ENCODE assay signal across 8 cellular contexts in genomic region chr21:29164330-29164942, GRCh38. TPM values are rescaled to one million over a fixed set of nuclear protein-coding genes. Genes with fewer than 3 reads are reported as not detected.
A peak's percentile ranks its signal among the peaks of the same experiment; 100 is the strongest.
DNase-seq lines count a peak whose midpoint lies in the region; TF ChIP-seq lines count a peak whose summit lies in the region.

No MANE protein-coding gene starts in this region.

- H3K9me3 Mint-ChIP-seq in CD14-positive monocyte (peaks cover 0 to 1% (median 0%) of the 10 kb centered on the region in 7 donors), neural progenitor cell (no peaks in the 10 kb centered on the region)

- H3K27ac Mint-ChIP-seq in CD14-positive monocyte, result peak overlapping the region; percentile 94 to 100 (median 99)
- H3K27ac Mint-ChIP-seq in neural progenitor cell, result no peak overlapping the region

- H3K4me3 Mint-ChIP-seq in CD14-positive monocyte (no peak overlapping the region), neural progenitor cell (no peak overlapping the region)

- H4K20me1 ChIP-seq in PC-9 (ENCODE audit: insufficient read depth), result no peaks in the 10 kb centered on the region
- no peaks in the 10 kb centered on the region for H4K20me1 ChIP-seq in neural progenitor cell (ENCODE audit: low read depth)

- H3K27ac ChIP-seq in PC-9, result no peak overlapping the region
- H3K27ac ChIP-seq in neural progenitor cell, result no peak overlapping the region

- intact Hi-C loops in CD14-positive monocyte (cut with micrococcal nuclease) (loop anchor here (5.0 kb wide), 4 partner anchors 33 to 133 kb away; partner anchors contain the start of gene BACH1 (in 1 of the 2)), PC-9 (cut with micrococcal nuclease; ENCODE audit: unreplicated experiment) (loop anchor here (1.0 to 2.0 kb wide), 2 partner anchors 74 to 184 kb away; no protein-coding TSS in a partner anchor)

- H3K4me2 ChIP-seq in PC-9 (no peak overlapping the region), neural progenitor cell (no peak overlapping the region)

- POLR2A ChIA-PET in PC-9 (lab: Charles Lee; ENCODE audit: unreplicated experiment), result no interaction called here

- H3F3A ChIP-seq in PC-9 (ENCODE audit: insufficient read depth, low read depth) (peaks cover 16% of the 10 kb centered on the region), neural progenitor cell (ENCODE audit: low read depth) (peaks cover 5% of the 10 kb centered on the region)

- BruUV-seq in PC-9 (replicated peaks; lab: Mats Ljungman, UMichigan), result no TSS peak

- H3K9me3 ChIP-seq in PC-9 (ENCODE audit: insufficient read depth, low read depth) (no peaks in the 10 kb centered on the region), neural progenitor cell (ENCODE audit: low read depth) (no peaks in the 10 kb centered on the region)

- H3K4me3 ChIP-seq in HFF-Myc (replicated peaks; ENCODE audit: low read depth, low read length), result no peak overlapping the region
- H3K4me3 ChIP-seq in PC-9, result no peak overlapping the region
- H3K4me3 ChIP-seq in epithelial cell of proximal tubule (ENCODE audit: low read depth, low read length), result no peak overlapping the region
- no peak overlapping the region for H3K4me3 ChIP-seq in neural progenitor cell

- DNase-seq in CD14-positive monocyte (ENCODE audit: low spot score) (no peak), HFF-Myc (ENCODE audit: extremely low read depth, low read depth) (peak; percentile 67), PC-9 (peak in 1 of 2 experiments; percentile 60), epithelial cell of proximal tubule (ENCODE audit: low read depth) (peak; percentile 52), neural progenitor cell (ENCODE audit: low spot score) (peak; percentile 44), activated T-cell treated with anti-CD3 and anti-CD28 coated beads for 4 hours (no peak)
- DNase-seq in stimulated activated CD4-positive, alpha-beta T cell treated with anti-CD3 and anti-CD28 coated beads, Interleukin-2, amount 100 ng/mL, for 48 hours, result no peak
- no peak for DNase-seq in activated CD4-positive, CD25-positive, alpha-beta regulatory T cell treated with anti-CD3 and anti-CD28 coated beads, Interleukin-2, amount 50 U/mL, for 72 hours

- peaks cover 26% of the 10 kb centered on the region for H3K4me1 ChIP-seq in PC-9 (replicated peaks; ENCODE audit: insufficient read depth)
- H3K4me1 ChIP-seq in neural progenitor cell, result peaks cover 11% of the 10 kb centered on the region

- H3K4me1 Mint-ChIP-seq in CD14-positive monocyte (peaks cover 76% of the 10 kb centered on the region), neural progenitor cell (peaks cover 5% of the 10 kb centered on the region)

- H3K36me3 Mint-ChIP-seq in CD14-positive monocyte, result peaks cover 0 to 10% of the 10 kb centered on the region in 2 donors
- no peaks in the 10 kb centered on the region for H3K36me3 Mint-ChIP-seq in neural progenitor cell

- no peaks in the 10 kb centered on the region for H3K79me2 ChIP-seq in PC-9 (ENCODE audit: low read depth)
- no peaks in the 10 kb centered on the region for H3K79me2 ChIP-seq in neural progenitor cell (ENCODE audit: low read depth)

- H3K9ac ChIP-seq in neural progenitor cell, result no peak overlapping the region

- H2AFZ ChIP-seq in PC-9 (no peak overlapping the region), neural progenitor cell (replicated peaks) (no peak overlapping the region)

- H3K27me3 Mint-ChIP-seq in CD14-positive monocyte (ENCODE audit: low read depth in 3 of 3) (no peaks in the 10 kb centered on the region), neural progenitor cell (ENCODE audit: insufficient read depth, low read depth) (peaks cover 3% of the 10 kb centered on the region)

- peak; percentile 80 for TF ChIP-seq CTCF in CD14-positive monocyte (IDR thresholded peaks at IDR 0.05)
- peak; percentile 73 for TF ChIP-seq CTCF in HFF-Myc (IDR thresholded peaks at IDR 0.05; ENCODE audit: low read depth, low read length, missing control alignments)
- TF ChIP-seq CTCF in PC-9 (conservative IDR thresholded peaks at IDR 0.05), result peak; percentile 75
- TF ChIP-seq CTCF in epithelial cell of proximal tubule (conservative IDR thresholded peaks at IDR 0.05; ENCODE audit: low read depth, low read length), result peak; percentile 88
- TF ChIP-seq CTCF in neural progenitor cell (IDR thresholded peaks at IDR 0.05), result peak; percentile 54

- H3K27me3 ChIP-seq in PC-9 (ENCODE audit: insufficient read depth, low read depth) (no peaks in the 10 kb centered on the region), neural progenitor cell (no peaks in the 10 kb centered on the region)

- H3K36me3 ChIP-seq in PC-9 (ENCODE audit: low read depth) (no peaks in the 10 kb centered on the region), neural progenitor cell (no peaks in the 10 kb centered on the region)

- CTCF ChIA-PET in PC-9 (lab: Charles Lee), result interaction anchor here (0.7 kb wide), 2 partner anchors 22 to 74 kb away, joined by 3 read pairs; no protein-coding TSS in a partner anchor

- H3K9me2 ChIP-seq in PC-9 (ENCODE audit: insufficient read depth), result no peaks in the 10 kb centered on the region

RNA-seq across cellular contexts. Expression of gene MAP3K7CL, which starts 34.0 kb away (rescaled TPM):
- 10 to 100 TPM; 14.6 to 15.8 TPM for polyA plus RNA-seq in CD14-positive monocyte
- total RNA-seq in PC-9 (2021) (0.37 and 0.50 TPM in 2 replicates), epithelial cell of proximal tubule (0.92 and 4.6 TPM in 2 replicates), neural progenitor cell (ENCODE audit: low replicate concordance) (0.12 TPM in 1 of 2 replicates, not detected in the other)

Comparison
In these comparisons a context has a peak if more than half of its experiments do, and no peak if none do; other contexts are left out.
1. DNase-seq: peak in HFF-Myc (single experiment), epithelial cell of proximal tubule (single experiment) and neural progenitor cell (single experiment); none in CD14-positive monocyte (single experiment), activated T-cell treated with anti-CD3 and anti-CD28 coated beads for 4 hours (single experiment), stimulated activated CD4-positive, alpha-beta T cell treated with anti-CD3 and anti-CD28 coated beads, Interleukin-2, amount 100 ng/mL, for 48 hours (0 of 2) and activated CD4-positive, CD25-positive, alpha-beta regulatory T cell treated with anti-CD3 and anti-CD28 coated beads, Interleukin-2, amount 50 U/mL, for 72 hours (single experiment).
2. Peak in every context shown above with its lines, with median percentiles within 50 percentile points of each other: CTCF ChIP-seq.